ENCODE assay signal across 17 cellular contexts in genomic region chr13:49561064-49561410, GRCh38. TPM values are rescaled to one million over a fixed set of nuclear protein-coding genes. Genes with fewer than 3 reads are reported as not detected.
A peak's percentile ranks its signal among the peaks of the same experiment; 100 is the strongest.
DNase-seq lines count a peak whose midpoint lies in the region; ATAC-seq and TF ChIP-seq lines count a peak whose summit lies in the region.
"Had no signal": no experiment of that assay in that cellular context is flagged by ENCODE, and none has a peak within 500 bp of the region (broad histone marks: within the 10 kb centered on the region; RNA-seq: fewer than 3 reads in every experiment).

No MANE protein-coding gene starts in this region.

- no peak for TF ChIP-seq POLR2A in breast epithelium (IDR thresholded peaks at IDR 0.05)

- H3K9me3 ChIP-seq in breast epithelium (no peaks in the 10 kb centered on the region), right atrium auricular region (no peaks in the 10 kb centered on the region)
- H3K9me3 ChIP-seq: thoracic aorta had no signal

- H3K27ac Mint-ChIP-seq in MCF 10A (ENCODE audit: low read depth, unreplicated experiment) (peak overlapping the region; percentile 40), mesothelial cell of epicardium (peak overlapping the region; percentile 22)
- H3K27ac Mint-ChIP-seq: activated CD8-positive, alpha-beta T cell treated with anti-CD3 and anti-CD28 coated beads, Interleukin-2, amount 10 ng/mL, durations not matched to agents 7 days and 5 days; activated T-helper 2 cell treated with anti-CD3 and anti-CD28 coated beads, Interferon-gamma antibody, Interleukin-2, Interleukin-4, amounts not matched to agents 10 μg/mL and 5 μg/mL and 100 μg/mL, durations not matched to agents 14 hours and 24 hours and 36 hours; naive B cell had no signal

- intact Hi-C loops in MCF 10A (cut with micrococcal nuclease) (no loop called here), breast epithelium (cut with DNase I; ENCODE audit: low total_unique reads) (no loop called here)

- CTCF ChIA-PET in MCF 10A (lab: Yijun Ruan, JAX), result interaction anchor here (0.7 to 1.1 kb wide), 2 partner anchors 14 to 177 kb away, joined by 3 to 4 read pairs; no protein-coding TSS in a partner anchor

- H3K9me3 Mint-ChIP-seq in MCF 10A (ENCODE audit: unreplicated experiment) (no peaks in the 10 kb centered on the region), mesothelial cell of epicardium (peaks cover 4% of the 10 kb centered on the region)
- H3K9me3 Mint-ChIP-seq: activated T-helper 2 cell treated with anti-CD3 and anti-CD28 coated beads, Interferon-gamma antibody, Interleukin-2, Interleukin-4, amounts not matched to agents 10 μg/mL and 5 μg/mL and 100 μg/mL, durations not matched to agents 14 hours and 24 hours and 36 hours; CD4-positive, CD25-positive, alpha-beta regulatory T cell had no signal

- POLR2A ChIA-PET in MCF 10A (lab: Yijun Ruan, JAX), result interaction anchor here (0.8 kb wide), 1 partner anchor 10 kb away, joined by 6 read pairs; no protein-coding TSS in a partner anchor

- H3K4me1 ChIP-seq in breast epithelium, result no peaks in the 10 kb centered on the region
- H3K4me1 ChIP-seq in right atrium auricular region, result peaks cover 0 to 6% of the 10 kb centered on the region in 2 donors

- H3K4me1 Mint-ChIP-seq in MCF 10A (ENCODE audit: insufficient read depth, unreplicated experiment) (no peaks in the 10 kb centered on the region), mesothelial cell of epicardium (peaks cover 13% of the 10 kb centered on the region)
- H3K4me1 Mint-ChIP-seq: naive B cell had no signal

- ATAC-seq in stimulated activated naive CD8-positive, alpha-beta T cell treated with anti-CD3 and anti-CD28 coated beads, Interleukin-15, Interleukin-2, amounts not matched to agents 100 U/mL and 50 U/mL, for 24 hours, result no peak

- H3K27me3 ChIP-seq in breast epithelium, result no peaks in the 10 kb centered on the region
- H3K27me3 ChIP-seq in right atrium auricular region, result no peaks in the 10 kb centered on the region

- H3K27me3 Mint-ChIP-seq in MCF 10A (ENCODE audit: insufficient read depth, unreplicated experiment) (no peaks in the 10 kb centered on the region), mesothelial cell of epicardium (ENCODE audit: low read depth) (no peaks in the 10 kb centered on the region)
- H3K27me3 Mint-ChIP-seq: CD4-positive, CD25-positive, alpha-beta regulatory T cell; naive B cell had no signal

- H3K36me3 Mint-ChIP-seq in MCF 10A (ENCODE audit: insufficient read depth, unreplicated experiment) (peaks cover 61% of the 10 kb centered on the region), mesothelial cell of epicardium (peaks cover 36% of the 10 kb centered on the region)

- no peak for TF ChIP-seq CTCF in MCF 10A (IDR thresholded peaks at IDR 0.05; ENCODE audit: unreplicated experiment)
- TF ChIP-seq CTCF in breast epithelium (IDR thresholded peaks at IDR 0.05), result no peak
- no peak for TF ChIP-seq CTCF in right atrium auricular region (IDR thresholded peaks at IDR 0.05)
- TF ChIP-seq CTCF in mesothelial cell of epicardium (IDR thresholded peaks at IDR 0.05; ENCODE audit: unreplicated experiment), result no peak

- no peak overlapping the region for H3K4me3 Mint-ChIP-seq in MCF 10A (ENCODE audit: unreplicated experiment)
- H3K4me3 Mint-ChIP-seq in mesothelial cell of epicardium, result no peak overlapping the region
- H3K4me3 Mint-ChIP-seq: activated CD8-positive, alpha-beta T cell treated with anti-CD3 and anti-CD28 coated beads, Interleukin-2, amount 10 ng/mL, durations not matched to agents 7 days and 5 days; CD4-positive, CD25-positive, alpha-beta regulatory T cell; naive B cell had no signal

- DNase-seq in MCF 10A (ENCODE audit: unreplicated experiment) (no peak), breast epithelium (ENCODE audit: low spot score in 2 of 2) (no peak), right atrium auricular region (ENCODE audit: low spot score) (no peak), mesothelial cell of epicardium (ENCODE audit: low spot score in 2 of 2, unreplicated experiment in 2 of 2) (no peak), GM03348 (ENCODE audit: low spot score) (no peak), COLO829 (ENCODE audit: low spot score) (no peak)
- DNase-seq in stimulated activated CD4-positive, alpha-beta T cell treated with anti-CD3 and anti-CD28 coated beads, Interleukin-4, amount 100 ng/mL, for 1 hour, result no peak
- DNase-seq in stimulated activated naive CD8-positive, alpha-beta T cell treated with anti-CD3 and anti-CD28 coated beads, Interleukin-15, Interleukin-2, amounts not matched to agents 100 U/mL and 50 U/mL, for 24 hours, result no peak
- DNase-seq: activated CD8-positive, alpha-beta T cell treated with anti-CD3 and anti-CD28 coated beads, Interleukin-2, amount 10 ng/mL, durations not matched to agents 7 days and 5 days; anterior cingulate cortex; CD4-positive, CD25-positive, alpha-beta regulatory T cell; cortex of kidney; glutamatergic neuron; naive B cell; stimulated activated CD4-positive, alpha-beta T cell treated with anti-CD3 and anti-CD28 coated beads, Interleukin-2, amount 100 ng/mL, for 24 hours had no signal

- no peak overlapping the region for H3K4me3 ChIP-seq in breast epithelium
- H3K4me3 ChIP-seq in right atrium auricular region, result no peak overlapping the region
- H3K4me3 ChIP-seq: thoracic aorta had no signal

- H3K27ac ChIP-seq in breast epithelium, result no peak overlapping the region
- H3K27ac ChIP-seq in right atrium auricular region, result peak overlapping the region; percentile 41 to 65
- H3K27ac ChIP-seq: thoracic aorta had no signal

- no TSS peak for BruUV-seq in MCF 10A (replicated peaks; lab: Mats Ljungman, UMichigan)

- H3K36me3 ChIP-seq in breast epithelium (no peaks in the 10 kb centered on the region), right atrium auricular region (peaks cover 14% of the 10 kb centered on the region)

RNA-seq across cellular contexts. Expression of gene RCBTB1, which starts 24.3 kb away (rescaled TPM):
- total RNA-seq in MCF 10A (2022) (16.8 and 17.9 TPM in 2 replicates), breast epithelium (10 to 100 TPM; 13.8 to 18.4 (median 17.9) TPM), right atrium auricular region (10 to 100 TPM in 1 of 2 donors, 1 to 10 TPM in 1; 8.9 to 19.6 TPM), mesothelial cell of epicardium (24.2 to 24.4 TPM (median 24.3 TPM) in 3 replicates)

Comparison
In these comparisons a context has a peak if more than half of its experiments do, and no peak if none do; other contexts are left out.
1. H3K27ac ChIP-seq: peak in right atrium auricular region (2 of 2); none in breast epithelium (0 of 2).